ENCODE assay signal across 9 cellular contexts in genomic region chr1:239814306-239814881, GRCh38.
DNase-seq lines count a peak whose midpoint lies in the region; ATAC-seq and TF ChIP-seq lines count a peak whose summit lies in the region.
"Had no signal": no experiment of that assay in that cellular context is flagged by ENCODE, and none has a peak within 500 bp of the region (broad histone marks: within the 10 kb centered on the region; RNA-seq: fewer than 3 reads in every experiment).

No MANE protein-coding gene starts in this region.

- peak in 1 of 4 donors; percentile 2 for TF ChIP-seq EP300 in sigmoid colon (IDR thresholded peaks at IDR 0.05)

- no peak for TF ChIP-seq POLR2A in sigmoid colon (IDR thresholded peaks at IDR 0.05)

- H2AFZ ChIP-seq in GM23248, result no peak overlapping the region

- intact Hi-C loops in sigmoid colon (cut with DNase I), result loop anchor here (10.0 kb wide), 1 partner anchor 80 kb away; no protein-coding TSS in a partner anchor

- H3K9me2 ChIP-seq in GM23248 (ENCODE audit: insufficient read depth), result no peaks in the 10 kb centered on the region

- TF ChIP-seq CTCF in epithelial cell of proximal tubule (conservative IDR thresholded peaks at IDR 0.05; ENCODE audit: low read depth, low read length) (peak; percentile 22), sigmoid colon (IDR thresholded peaks at IDR 0.05) (no peak)

- no peaks in the 10 kb centered on the region for H3K9me3 ChIP-seq in GM23248 (ENCODE audit: low read depth)
- H3K9me3 ChIP-seq in sigmoid colon, result no peaks in the 10 kb centered on the region

- H3F3A ChIP-seq in GM23248 (ENCODE audit: insufficient read depth), result no peaks in the 10 kb centered on the region

- no peaks in the 10 kb centered on the region for H3K79me2 ChIP-seq in GM23248 (ENCODE audit: insufficient read depth)

- H3K9ac ChIP-seq in GM23248, result no peak overlapping the region

- ATAC-seq in HG03159 (IDR thresholded peaks at IDR 0.05; ENCODE audit: unreplicated experiment) (no peak), GM18907 (IDR thresholded peaks at IDR 0.05; ENCODE audit: unreplicated experiment) (no peak)
- ATAC-seq: K562 had no signal

- WGBS in GM23248 (ENCODE audit: low coverage in 1 of 2, low lambda C conversion rate in 2 of 2, missing lambda C conversion rate in 2 of 2), 2 experiments, result 23 to 30% methylated on average over 8 of the region's 8 CpGs
- 60 to 69% methylated on average over 8 of the region's 8 CpGs for WGBS in sigmoid colon, 2 donors

- H3K4me1 ChIP-seq in GM23248 (ENCODE audit: insufficient read depth) (no peaks in the 10 kb centered on the region; the same call in 1 of the 2 replicates), sigmoid colon (peaks cover 0 to 55% (median 45%) of the 10 kb centered on the region in 4 donors)

- no peak overlapping the region for H3K4me2 ChIP-seq in GM23248 (ENCODE audit: unreplicated experiment)

- H3K4me3 ChIP-seq in GM23248 (no peak overlapping the region), epithelial cell of proximal tubule (ENCODE audit: low read depth, low read length) (no peak overlapping the region), sigmoid colon (no peak overlapping the region)
- H3K4me3 ChIP-seq: K562 had no signal

- H3K27ac ChIP-seq in GM23248 (no peak overlapping the region), sigmoid colon (peak overlapping the region; percentile 66 to 91 (median 83))

- in situ Hi-C loops in GM23248 (cut with MboI), result no loop called here

- H4K20me1 ChIP-seq in GM23248 (ENCODE audit: insufficient read depth), result no peaks in the 10 kb centered on the region

- H3K27me3 ChIP-seq in GM23248 (replicated peaks; ENCODE audit: insufficient read depth) (no peaks in the 10 kb centered on the region; the same call in 1 of the 2 replicates), sigmoid colon (no peaks in the 10 kb centered on the region)

- no peaks in the 10 kb centered on the region for H3K36me3 ChIP-seq in GM23248 (ENCODE audit: low read depth)
- no peaks in the 10 kb centered on the region for H3K36me3 ChIP-seq in sigmoid colon

- DNase-seq in GM23248, result peak; percentile 86
- DNase-seq in RKO (ENCODE audit: low spot score), result peak; percentile 85
- DNase-seq in epithelial cell of proximal tubule (ENCODE audit: low read depth), result peak; percentile 70
- peak; percentile 74 for DNase-seq in sigmoid colon
- no peak for DNase-seq in NCI-H187 (lab: John Stamatoyannopoulos, UW)
- no peak for DNase-seq in activated gamma-delta T cell (lab: John Stamatoyannopoulos, UW)

Comparison
In these comparisons a context has a peak if more than half of its experiments do, and no peak if none do; other contexts are left out.
1. DNase-seq: peak in GM23248 (single experiment), RKO (single experiment), epithelial cell of proximal tubule (single experiment) and sigmoid colon (single experiment); none in NCI-H187 (0 of 2) and activated gamma-delta T cell (single experiment).